Comparison of ENCODE assay signal across 13 cellular contexts in the genomic region with DNA sequence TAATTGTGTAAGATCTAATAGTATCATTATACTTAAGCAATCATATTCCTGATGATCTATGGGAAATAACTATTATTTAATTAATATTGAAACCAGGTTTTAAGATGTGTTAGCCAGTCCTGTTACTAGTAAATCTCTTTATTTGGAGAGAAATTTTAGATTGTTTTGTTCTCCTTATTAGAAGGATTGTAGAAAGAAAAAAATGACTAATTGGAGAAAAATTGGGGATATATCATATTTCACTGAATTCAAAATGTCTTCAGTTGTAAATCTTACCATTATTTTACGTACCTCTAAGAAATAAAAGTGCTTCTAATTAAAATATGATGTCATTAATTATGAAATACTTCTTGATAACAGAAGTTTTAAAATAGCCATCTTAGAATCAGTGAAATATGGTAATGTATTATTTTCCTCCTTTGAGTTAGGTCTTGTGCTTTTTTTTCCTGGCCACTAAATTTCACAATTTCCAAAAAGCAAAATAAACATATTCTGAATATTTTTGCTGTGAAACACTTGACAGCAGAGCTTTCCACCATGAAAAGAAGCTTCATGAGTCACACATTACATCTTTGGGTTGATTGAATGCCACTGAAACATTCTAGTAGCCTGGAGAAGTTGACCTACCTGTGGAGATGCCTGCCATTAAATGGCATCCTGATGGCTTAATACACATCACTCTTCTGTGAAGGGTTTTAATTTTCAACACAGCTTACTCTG. TPM values are rescaled to one million over a fixed set of nuclear protein-coding genes. Genes with fewer than 3 reads are reported as not detected.
A peak's percentile ranks its signal among the peaks of the same experiment; 100 is the strongest.
DNase-seq lines count a peak whose midpoint lies in the region; ATAC-seq and TF ChIP-seq lines count a peak whose summit lies in the region.
"Had no signal": no experiment of that assay in that cellular context is flagged by ENCODE, and none has a peak within 500 bp of the region (broad histone marks: within the 10 kb centered on the region; RNA-seq: fewer than 3 reads in every experiment).

No MANE protein-coding gene starts in this region.

- peaks cover 48% of the 10 kb centered on the region for H3K4me1 Mint-ChIP-seq in activated CD4-positive, alpha-beta T cell treated with anti-CD3 and anti-CD28 coated beads for 36 hours
- H3K4me1 Mint-ChIP-seq in chondrocyte (ENCODE audit: low read depth) (peaks cover 22% of the 10 kb centered on the region), osteocyte (ENCODE audit: unreplicated experiment) (peaks cover 34% of the 10 kb centered on the region)

- H3K4me3 Mint-ChIP-seq in activated CD4-positive, alpha-beta T cell treated with anti-CD3 and anti-CD28 coated beads for 36 hours, result no peak overlapping the region
- H3K4me3 Mint-ChIP-seq in chondrocyte (ENCODE audit: unreplicated experiment) (no peak overlapping the region), osteocyte (ENCODE audit: unreplicated experiment) (no peak overlapping the region)

- no peak for ATAC-seq in activated CD4-positive, alpha-beta T cell treated with anti-CD3 and anti-CD28 coated beads for 36 hours
- ATAC-seq in HG03520 (IDR thresholded peaks at IDR 0.05; ENCODE audit: unreplicated experiment), result no peak

- H3K9me3 Mint-ChIP-seq in activated CD4-positive, alpha-beta T cell treated with anti-CD3 and anti-CD28 coated beads for 36 hours (ENCODE audit: low read depth), result no peaks in the 10 kb centered on the region
- no peaks in the 10 kb centered on the region for H3K9me3 Mint-ChIP-seq in chondrocyte (ENCODE audit: low read depth)
- no peaks in the 10 kb centered on the region for H3K9me3 Mint-ChIP-seq in osteocyte (ENCODE audit: unreplicated experiment)

- POLR2A ChIA-PET in activated CD4-positive, alpha-beta T cell treated with anti-CD3 and anti-CD28 coated beads for 36 hours (lab: Charles Lee), result no interaction called here

- peak overlapping the region; percentile 47 for H3K27ac Mint-ChIP-seq in activated CD4-positive, alpha-beta T cell treated with anti-CD3 and anti-CD28 coated beads for 36 hours
- H3K27ac Mint-ChIP-seq in chondrocyte (ENCODE audit: unreplicated experiment) (peak overlapping the region; percentile 5), osteocyte (ENCODE audit: unreplicated experiment) (peak overlapping the region; percentile 65)

- no peaks in the 10 kb centered on the region for H3K27me3 Mint-ChIP-seq in activated CD4-positive, alpha-beta T cell treated with anti-CD3 and anti-CD28 coated beads for 36 hours
- H3K27me3 Mint-ChIP-seq in chondrocyte (ENCODE audit: low read depth) (no peaks in the 10 kb centered on the region), osteocyte (ENCODE audit: unreplicated experiment) (no peaks in the 10 kb centered on the region)

- DNase-seq in activated CD4-positive, alpha-beta T cell treated with anti-CD3 and anti-CD28 coated beads for 36 hours, result no peak
- no peak for DNase-seq in activated CD4-positive, alpha-beta T cell treated with anti-CD3 and anti-CD28 coated beads, Interleukin-2, amount 50 U/mL, for 1 hour
- DNase-seq in NCI-H226, result peak; percentile 65
- no peak for DNase-seq in chondrocyte (ENCODE audit: low spot score)
- no peak for DNase-seq in osteocyte (ENCODE audit: extremely low spot score, unreplicated experiment)
- no peak for DNase-seq in NCI-H82 (lab: John Stamatoyannopoulos, UW)
- DNase-seq in A172 (ENCODE audit: low spot score), result no peak
- DNase-seq: 8988T, cerebellar nuclear complex, NCI-H1417 treated with DMSO at 0.1 percent for 48 hours, occipital lobe, stomach had no signal

- intact Hi-C loops in activated CD4-positive, alpha-beta T cell treated with anti-CD3 and anti-CD28 coated beads for 36 hours (cut with DNase I, micrococcal nuclease), result loop anchor here in 1 of 2 experiments (2.0 kb wide), 1 partner anchor 15 kb away; no protein-coding TSS in a partner anchor

- CTCF ChIA-PET in activated CD4-positive, alpha-beta T cell treated with anti-CD3 and anti-CD28 coated beads for 36 hours (lab: Charles Lee), result interaction anchor here (0.9 to 2.2 kb wide), 4 partner anchors 19 to 38 kb away, joined by 3 to 18 read pairs (median 5); no protein-coding TSS in a partner anchor

- TF ChIP-seq CTCF in chondrocyte (IDR thresholded peaks at IDR 0.05) (no peak), osteocyte (IDR thresholded peaks at IDR 0.05) (no peak)

- peaks cover 77% of the 10 kb centered on the region for H3K36me3 Mint-ChIP-seq in activated CD4-positive, alpha-beta T cell treated with anti-CD3 and anti-CD28 coated beads for 36 hours (ENCODE audit: low read depth)
- H3K36me3 Mint-ChIP-seq in chondrocyte (ENCODE audit: low read depth) (no peaks in the 10 kb centered on the region), osteocyte (ENCODE audit: unreplicated experiment) (no peaks in the 10 kb centered on the region)

RNA-seq across cellular contexts. Expression of a gene that starts 6.4 kb away (rescaled TPM):
- 100 to 1,000 TPM in 1 of 2 experiments, 10 to 100 TPM in 1; 99.2 to 109 TPM for total RNA-seq in activated CD4-positive, alpha-beta T cell treated with anti-CD3 and anti-CD28 coated beads for 36 hours
- total RNA-seq in chondrocyte (0.27 to 0.72 TPM (median 0.40 TPM) in 3 replicates), osteocyte (1.0 and 1.5 TPM in 2 replicates)
- total RNA-seq in A172 (2014; rRNA removed; shearing (Covaris generic)), result 7.0 and 11.6 TPM in 2 replicates

RNA-seq across cellular contexts. Expression of a gene that starts 23.3 kb away (rescaled TPM):
- 10 to 100 TPM; 33.0 to 48.8 TPM for total RNA-seq in activated CD4-positive, alpha-beta T cell treated with anti-CD3 and anti-CD28 coated beads for 36 hours
- 43.1 to 55.2 TPM (median 45.6 TPM) in 3 replicates for total RNA-seq in chondrocyte
- 46.0 and 51.3 TPM in 2 replicates for total RNA-seq in osteocyte
- total RNA-seq in A172 (2014; rRNA removed; shearing (Covaris generic)), result 54.8 and 77.1 TPM in 2 replicates

Comparison
In these comparisons a context has a peak if more than half of its experiments do, and no peak if none do; other contexts are left out.
1. H3K27ac Mint-ChIP-seq: peak in every context shown above with its lines; median percentile 65 in osteocyte; 47 in activated CD4-positive, alpha-beta T cell treated with anti-CD3 and anti-CD28 coated beads for 36 hours; 5 in chondrocyte.